Comparison of ENCODE assay signal across 21 cellular contexts in genomic region chr1:47440849-47441170, GRCh38. TPM values are rescaled to one million over a fixed set of nuclear protein-coding genes. Genes with fewer than 3 reads are reported as not detected.
A peak's percentile ranks its signal among the peaks of the same experiment; 100 is the strongest.
DNase-seq lines count a peak whose midpoint lies in the region; ATAC-seq and TF ChIP-seq lines count a peak whose summit lies in the region.
"Had no signal": no experiment of that assay in that cellular context is flagged by ENCODE, and none has a peak within 500 bp of the region (broad histone marks: within the 10 kb centered on the region; RNA-seq: fewer than 3 reads in every experiment).

No MANE protein-coding gene starts in this region.

- H4K20me1 ChIP-seq in mammary epithelial cell (ENCODE audit: insufficient read depth, low read length) (no peaks in the 10 kb centered on the region), neural progenitor cell (ENCODE audit: low read depth) (peaks cover 74% of the 10 kb centered on the region)

- 50 to 65% (median 60%) methylated on average over 1 to 2 of the region's 2 CpGs for WGBS in spleen, 5 donors
- WGBS in mammary epithelial cell (ENCODE audit: low coverage, missing lambda C conversion rate) = 86% methylated on average over 2 of the region's 2 CpGs
- 72 to 83% methylated on average over 2 of the region's 2 CpGs for WGBS in body of pancreas, 2 donors

- H3K27ac Mint-ChIP-seq in neural progenitor cell = no peak overlapping the region
- H3K27ac Mint-ChIP-seq: IgD-negative memory B cell had no signal

- peak; percentile 60 for DNase-seq in OCI-M1 (lab: John Stamatoyannopoulos, UW)
- no peak for DNase-seq in astrocyte of the spinal cord (ENCODE audit: low read depth, low spot score)
- DNase-seq in left colon = peak in 1 of 2 donors; percentile 37
- DNase-seq in spleen = peak; percentile 23
- no peak for DNase-seq in hippocampal formation (lab: John Stamatoyannopoulos, UW)
- DNase-seq in mammary epithelial cell = no peak
- DNase-seq in body of pancreas = no peak
- DNase-seq in neural progenitor cell (ENCODE audit: low spot score) = no peak
- DNase-seq: ACHN, C1 segment of cervical spinal cord, DMS79, Karpas-422, MG63, NCI-H1105, NCI-H2107, NCI-H510A, PC-9, SJCRH30 had no signal

- no peaks in the 10 kb centered on the region for H3K9me3 Mint-ChIP-seq in neural progenitor cell

- H3K4me1 ChIP-seq in spleen = peaks cover 7 to 62% (median 47%) of the 10 kb centered on the region in 6 donors
- H3K4me1 ChIP-seq in mammary epithelial cell (ENCODE audit: insufficient read depth, low read length) = peaks cover 8% of the 10 kb centered on the region
- H3K4me1 ChIP-seq in body of pancreas = peaks cover 43% of the 10 kb centered on the region
- peaks cover 23% of the 10 kb centered on the region for H3K4me1 ChIP-seq in neural progenitor cell
- H3K4me1 ChIP-seq: SJCRH30 had no signal

- H3K4me3 ChIP-seq in astrocyte of the spinal cord (ENCODE audit: low read depth, low read length) (peak overlapping the region; percentile 12), spleen (peak overlapping the region in 1 of 8 donors; percentile 11), mammary epithelial cell (replicated peaks in 1 of 3; ENCODE audit: insufficient read depth in 1 of 3, low read depth in 2 of 3, low read length in 3 of 3) (no peak overlapping the region), body of pancreas (no peak overlapping the region), neural progenitor cell (no peak overlapping the region)
- H3K4me3 ChIP-seq: MG63, PC-9, SJCRH30 had no signal

- no TSS peak for BruUV-seq in mammary epithelial cell (replicated peaks; lab: Mats Ljungman, UMichigan)

- H3K36me3 ChIP-seq in spleen (no peaks in the 10 kb centered on the region), mammary epithelial cell (ENCODE audit: insufficient read depth, low read length) (no peaks in the 10 kb centered on the region), body of pancreas (replicated peaks in 1 of 2; ENCODE audit: insufficient read depth in 1 of 2, low read depth in 2 of 2) (no peaks in the 10 kb centered on the region), neural progenitor cell (no peaks in the 10 kb centered on the region)
- H3K36me3 ChIP-seq: SJCRH30 had no signal

- peaks cover 43% of the 10 kb centered on the region for H3F3A ChIP-seq in neural progenitor cell (ENCODE audit: low read depth)

- peaks cover 11% of the 10 kb centered on the region for H3K79me2 ChIP-seq in mammary epithelial cell (ENCODE audit: insufficient read depth, low read length)
- no peaks in the 10 kb centered on the region for H3K79me2 ChIP-seq in neural progenitor cell (ENCODE audit: low read depth)

- H3K4me2 ChIP-seq in mammary epithelial cell (ENCODE audit: insufficient read depth, low read depth, low read length) (no peak overlapping the region), neural progenitor cell (no peak overlapping the region)
- H3K4me2 ChIP-seq: PC-9 had no signal

- TF ChIP-seq CTCF in astrocyte of the spinal cord (IDR thresholded peaks at IDR 0.05; ENCODE audit: low read depth, low read length) (no peak), spleen (IDR thresholded peaks at IDR 0.05 in 8 of 11, conservative IDR thresholded peaks at IDR 0.05 in 3 of 11) (no peak), mammary epithelial cell (conservative IDR thresholded peaks at IDR 0.05 in 1 of 2, IDR thresholded peaks at IDR 0.05 in 1 of 2; ENCODE audit: extremely low read depth in 1 of 2, insufficient read depth in 1 of 2, low read depth in 1 of 2, low read length in 2 of 2) (no peak), body of pancreas (IDR thresholded peaks at IDR 0.05) (no peak), neural progenitor cell (IDR thresholded peaks at IDR 0.05) (no peak)

- H3K9me3 ChIP-seq in spleen (peaks cover 0 to 11% (median 0%) of the 10 kb centered on the region in 8 donors), mammary epithelial cell (replicated peaks; ENCODE audit: insufficient read depth, low read length) (peaks cover 12% of the 10 kb centered on the region), body of pancreas (no peaks in the 10 kb centered on the region), neural progenitor cell (ENCODE audit: low read depth) (no peaks in the 10 kb centered on the region)
- H3K9me3 ChIP-seq: MG63, SJCRH30 had no signal

- TF ChIP-seq POLR2A in spleen (IDR thresholded peaks at IDR 0.05) (no peak), body of pancreas (IDR thresholded peaks at IDR 0.05) (no peak)

- H2AFZ ChIP-seq in mammary epithelial cell (ENCODE audit: low read depth, low read length) = no peak overlapping the region
- no peak overlapping the region for H2AFZ ChIP-seq in neural progenitor cell (replicated peaks)
- H2AFZ ChIP-seq: PC-9 had no signal

- no peaks in the 10 kb centered on the region for H3K36me3 Mint-ChIP-seq in neural progenitor cell
- H3K36me3 Mint-ChIP-seq: IgD-negative memory B cell had no signal

- peaks cover 38% of the 10 kb centered on the region for H3K27me3 Mint-ChIP-seq in neural progenitor cell (ENCODE audit: insufficient read depth, low read depth)

- peak overlapping the region in 1 of 8 donors; percentile 31 for H3K27ac ChIP-seq in spleen
- no peak overlapping the region for H3K27ac ChIP-seq in mammary epithelial cell (ENCODE audit: insufficient read depth, low read depth, low read length)
- H3K27ac ChIP-seq in body of pancreas = no peak overlapping the region
- H3K27ac ChIP-seq in neural progenitor cell = no peak overlapping the region
- H3K27ac ChIP-seq: HL-60, PC-9, SJCRH30 had no signal

- no peak overlapping the region for H3K4me3 Mint-ChIP-seq in neural progenitor cell
- H3K4me3 Mint-ChIP-seq: IgD-negative memory B cell had no signal

- H3K9ac ChIP-seq in mammary epithelial cell (ENCODE audit: insufficient read depth, low read length) = no peak overlapping the region
- no peak overlapping the region for H3K9ac ChIP-seq in neural progenitor cell

- ATAC-seq in left colon (peak; percentile 11), body of pancreas (no peak)

- peaks cover 4 to 100% (median 73%) of the 10 kb centered on the region in 7 donors for H3K27me3 ChIP-seq in spleen (replicated peaks in 1 of 7)
- H3K27me3 ChIP-seq in mammary epithelial cell (ENCODE audit: insufficient read depth, low read length) = peaks cover 39% of the 10 kb centered on the region
- peaks cover 8 to 44% of the 10 kb centered on the region in 2 donors for H3K27me3 ChIP-seq in body of pancreas
- H3K27me3 ChIP-seq in neural progenitor cell = peaks cover 100% of the 10 kb centered on the region
- H3K27me3 ChIP-seq: MG63, SJCRH30 had no signal

- peaks cover 31% of the 10 kb centered on the region for H3K4me1 Mint-ChIP-seq in neural progenitor cell

- in situ Hi-C loops in astrocyte of the spinal cord (cut with HindIII; ENCODE audit: low sequenced_read_pairs) (no loop called here), mammary epithelial cell (cut with MboI; ENCODE audit: low sequenced_read_pairs in 2 of 2) (no loop called here)

- CTCF ChIA-PET in mammary epithelial cell (lab: Charles Lee; ENCODE audit: low non-redundant PET) = interaction anchor here (0.6 kb wide), 2 partner anchors 9 to 52 kb away, joined by 3 to 6 read pairs; no protein-coding TSS in a partner anchor

- intact Hi-C loops in left colon (cut with DNase I, micrococcal nuclease) = loop anchor here in 1 of 2 donors (5.0 kb wide), 1 partner anchor 271 kb away; no protein-coding TSS in a partner anchor
- intact Hi-C loops in spleen (cut with DNase I; ENCODE audit: low total_unique reads) = no loop called here
- intact Hi-C loops in mammary epithelial cell (cut with micrococcal nuclease) = no loop called here
- intact Hi-C loops in body of pancreas (cut with DNase I) = loop anchor here (5.0 kb wide), 1 partner anchor 281 kb away; no protein-coding TSS in a partner anchor

- dilution Hi-C loops in mammary epithelial cell (cut with HindIII; ENCODE audit: low sequenced_read_pairs) = loop anchor here (5.0 kb wide), 1 partner anchor 256 kb away; no protein-coding TSS in a partner anchor

RNA-seq across cellular contexts. Expression of gene FOXD2, which starts 3.0 kb away (rescaled TPM):
- total RNA-seq in left colon = 10 to 100 TPM; 16.1 to 20.7 TPM
- 1 to 10 TPM in 3 of 7 donors, under 1 TPM in 4; 0.37 to 1.7 (median 0.92) TPM for total RNA-seq in spleen
- under 1 TPM; 0.09 to 0.26 (median 0.09) TPM for polyA plus RNA-seq in spleen
- 1 to 10 TPM in 1 of 2 donors, under 1 TPM in 1; 0.50 to 1.1 TPM for total RNA-seq in mammary epithelial cell
- 0.16 TPM for polyA plus RNA-seq in mammary epithelial cell
- polyA minus RNA-seq in mammary epithelial cell = not detected
- total RNA-seq in body of pancreas = under 1 TPM in 1 of 2 donors, not detected in 1; 0.26 TPM
- total RNA-seq in neural progenitor cell (ENCODE audit: low replicate concordance) = 0.03 and 0.32 TPM in 2 replicates

RNA-seq across cellular contexts. Expression of gene FOXE3, which starts 24.7 kb away (rescaled TPM):
- total RNA-seq in left colon = not detected
- total RNA-seq in spleen = not detected
- not detected for polyA plus RNA-seq in spleen
- total RNA-seq in mammary epithelial cell = not detected
- 0.03 TPM for polyA plus RNA-seq in mammary epithelial cell
- polyA minus RNA-seq in mammary epithelial cell = not detected
- not detected for total RNA-seq in body of pancreas
- not detected in 2 replicates for total RNA-seq in neural progenitor cell (ENCODE audit: low replicate concordance)
- total RNA-seq: HT1080, SJCRH30 had no signal
- polyA plus RNA-seq: IgD-negative memory B cell had no signal

Comparison
In these comparisons a context has a peak if more than half of its experiments do, and no peak if none do; other contexts are left out.
1. DNase-seq: peak in OCI-M1 (single experiment) and spleen (single experiment); none in astrocyte of the spinal cord (single experiment), hippocampal formation (0 of 2), mammary epithelial cell (single experiment), body of pancreas (0 of 4) and neural progenitor cell (single experiment).
2. RNA of gene FOXD2, which starts 3.0 kb away (total RNA-seq): 16.1 to 20.7 TPM in left colon; 0.50 to 1.1 TPM in mammary epithelial cell, 0.37 to 1.7 TPM in spleen, 0.03 to 0.32 TPM in neural progenitor cell and 0.26 TPM in body of pancreas; every median in the first group is over 4 times any median in the second.